31 cellular contexts compared by ENCODE assay signal in the genomic region with DNA sequence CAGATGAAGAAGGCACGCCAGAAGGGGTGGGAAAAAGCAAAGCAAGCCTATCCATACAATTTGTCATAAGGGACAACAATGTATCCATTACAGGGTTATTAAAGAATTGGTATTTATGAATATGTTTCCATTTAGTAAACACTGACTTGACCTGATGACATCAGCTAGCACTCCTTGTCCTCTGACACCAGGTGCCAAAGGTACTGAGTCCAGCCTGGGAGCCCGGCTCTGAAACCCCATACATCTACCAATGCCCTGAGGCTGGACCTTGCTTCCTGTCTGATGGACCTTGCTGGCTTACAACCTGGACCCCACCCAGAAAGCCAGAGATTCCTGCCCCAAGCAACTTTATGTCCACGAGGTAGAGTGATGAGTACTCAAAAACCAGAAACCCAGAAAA.
"Had no signal": no experiment of that assay in that cellular context is flagged by ENCODE, and none has a peak within 500 bp of the region (broad histone marks: within the 10 kb centered on the region; RNA-seq: fewer than 3 reads in every experiment).

No MANE protein-coding gene starts in this region.

- H3K4me1 ChIP-seq: adrenal gland, body of pancreas, breast epithelium had no signal

- ATAC-seq: activated CD8-positive, alpha-beta T cell treated with anti-CD3 and anti-CD28 coated beads for 36 hours; activated naive CD4-positive, alpha-beta T cell treated with anti-CD3 and anti-CD28 coated beads, Interleukin-2, amount 50 U/mL, for 72 hours; activated T-cell treated with anti-CD3 and anti-CD28 coated beads, Interleukin-2, amount 50 U/mL, for 4 hours; activated T-cell treated with anti-CD3 and anti-CD28 coated beads, Interleukin-2, amount 50 U/mL, for 72 hours; activated T-helper 17 cell treated with anti-CD3 and anti-CD28 coated beads, Interleukin-2, amount 50 U/mL, for 72 hours; body of pancreas had no signal

- H3K27ac ChIP-seq: adrenal gland, body of pancreas, brain microvascular endothelial cell, breast epithelium, VCaP had no signal

- H3K4me3 ChIP-seq: adrenal gland, body of pancreas, breast epithelium had no signal

- DNase-seq: activated B cell treated with CpG ODN at 0.5 μM for 24 hours; activated CD4-positive, alpha-beta memory T cell treated with anti-CD3 and anti-CD28 coated beads for 36 hours; activated CD4-positive, alpha-beta T cell treated with anti-CD3 and anti-CD28 coated beads for 4 hours; activated CD4-positive, alpha-beta T cell treated with anti-CD3 and anti-CD28 coated beads, Interleukin-2, amount 10 ng/mL, durations not matched to agents 24 days and 14 days; activated CD4-positive, alpha-beta T cell treated with anti-CD3 and anti-CD28 coated beads, Interleukin-2, amount 50 U/mL, for 1 hour; activated CD4-positive, alpha-beta T cell treated with anti-CD3 and anti-CD28 coated beads, Interleukin-2, amount 50 U/mL, for 4 hours; activated CD4-positive, CD25-positive, alpha-beta regulatory T cell treated with anti-CD3 and anti-CD28 coated beads, Interleukin-2, amount 50 U/mL, for 72 hours; activated CD8-positive, alpha-beta memory T cell treated with anti-CD3 and anti-CD28 coated beads, Interleukin-2, amount 50 U/mL, for 4 hours; activated CD8-positive, alpha-beta T cell treated with anti-CD3 and anti-CD28 coated beads for 36 hours; activated effector memory CD4-positive, alpha-beta T cell treated with anti-CD3 and anti-CD28 coated beads, Interleukin-2, amount 50 U/mL, for 16 hours; activated gamma-delta T cell treated with Interleukin-2 at 50 U/mL for 16 hours; activated naive CD4-positive, alpha-beta T cell; activated naive CD4-positive, alpha-beta T cell treated with anti-CD3 and anti-CD28 coated beads for 36 hours; activated naive CD4-positive, alpha-beta T cell treated with anti-CD3 and anti-CD28 coated beads, Interleukin-2, amount 50 U/mL, for 16 hours; activated naive CD8-positive, alpha-beta T cell treated with anti-CD3 and anti-CD28 coated beads for 36 hours; activated T-cell treated with anti-CD3 and anti-CD28 coated beads for 4 hours; activated T-cell treated with anti-CD3 and anti-CD28 coated beads, Interleukin-2, amount 50 U/mL, for 1 hour; activated T-cell treated with anti-CD3 and anti-CD28 coated beads, Interleukin-2, amount 50 U/mL, for 4 hours; activated T-cell treated with anti-CD3 and anti-CD28 coated beads, Interleukin-2, amount 50 U/mL, for 72 hours; adrenal gland; amniotic stem cell; aorta; body of pancreas; brain microvascular endothelial cell; central memory CD4-positive, alpha-beta T cell; T-helper 2 cell; T-helper 9 cell had no signal

- H3K36me3 ChIP-seq: adrenal gland, brain microvascular endothelial cell, breast epithelium had no signal

- H3K9me3 ChIP-seq: adrenal gland, body of pancreas, breast epithelium had no signal

- H3K27me3 ChIP-seq: adrenal gland, body of pancreas, brain microvascular endothelial cell, breast epithelium had no signal
